8 cellular contexts compared by ENCODE assay signal in the genomic region with DNA sequence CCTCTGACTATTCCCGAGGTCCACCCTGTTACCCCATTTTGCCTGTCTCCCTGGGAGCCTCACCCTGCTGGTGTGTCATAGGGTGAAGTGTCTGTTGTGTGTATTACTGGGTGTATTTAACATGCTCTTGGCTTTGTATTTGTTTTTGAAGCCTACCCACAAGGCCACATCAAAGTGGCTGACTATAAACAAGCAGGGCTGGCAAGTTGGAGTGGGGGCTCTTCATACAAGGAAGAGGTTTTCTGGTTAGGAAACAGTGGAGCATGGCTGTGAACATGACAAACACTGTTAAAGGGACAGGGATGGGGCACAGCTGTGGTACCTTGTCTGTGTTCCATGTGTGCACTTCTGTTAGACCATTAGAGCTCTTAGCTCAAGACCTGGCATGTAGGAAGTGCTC. TPM values are rescaled to one million over a fixed set of nuclear protein-coding genes. Genes with fewer than 3 reads are reported as not detected.
DNase-seq lines count a peak whose midpoint lies in the region; ATAC-seq and TF ChIP-seq lines count a peak whose summit lies in the region.

No MANE protein-coding gene starts in this region.

- H3K36me3 ChIP-seq in left ventricle myocardium inferior, result peaks cover 2% of the 10 kb centered on the region

- peaks cover 97% of the 10 kb centered on the region for H3K4me1 ChIP-seq in left ventricle myocardium inferior

- H3K4me3 Mint-ChIP-seq in immature natural killer cell, result peak overlapping the region; percentile 40 to 76 (median 69)

- no peaks in the 10 kb centered on the region for H3K36me3 Mint-ChIP-seq in immature natural killer cell

- H3K27me3 Mint-ChIP-seq in immature natural killer cell (ENCODE audit: low read depth in 3 of 3), result peaks cover 4 to 8% (median 4%) of the 10 kb centered on the region in 3 donors

- DNase-seq in EH (ENCODE audit: low read depth) (peak; percentile 43), immature natural killer cell (peak; percentile 40 to 56 (median 46)), left ventricle myocardium inferior (no peak), erythroblast (lab: John Stamatoyannopoulos, UW) (no peak), caudate nucleus (lab: John Stamatoyannopoulos, UW) (no peak), G401 (ENCODE audit: low spot score) (no peak)
- DNase-seq in activated CD4-positive, alpha-beta T cell treated with anti-CD3 and anti-CD28 coated beads, Interleukin-2, amount 50 U/mL, for 4 hours, result peak; percentile 50 to 54

- H3K9me3 ChIP-seq in left ventricle myocardium inferior (replicated peaks), result no peaks in the 10 kb centered on the region

- TF ChIP-seq CTCF in left ventricle myocardium inferior (IDR thresholded peaks at IDR 0.05; ENCODE audit: borderline replicate concordance), result no peak

- no peaks in the 10 kb centered on the region for H3K9me3 Mint-ChIP-seq in immature natural killer cell

- intact Hi-C loops in left ventricle myocardium inferior (cut with micrococcal nuclease), result no loop called here

- H3K4me1 Mint-ChIP-seq in immature natural killer cell, result peaks cover 89 to 90% of the 10 kb centered on the region in 2 donors

- TF ChIP-seq POLR2A in erythroblast (IDR thresholded peaks at IDR 0.05; ENCODE audit: low read length), result no peak

- no peak overlapping the region for H3K4me3 ChIP-seq in left ventricle myocardium inferior

- H3K27ac ChIP-seq in left ventricle myocardium inferior (replicated peaks) (no peak overlapping the region), caudate nucleus (ENCODE audit: low read depth, low read length) (no peak overlapping the region)

- in situ Hi-C loops in G401 (cut with HindIII; ENCODE audit: low sequenced_read_pairs), result no loop called here

- peak; percentile 21 for ATAC-seq in HG03139 (IDR thresholded peaks at IDR 0.05; ENCODE audit: unreplicated experiment)

- no peaks in the 10 kb centered on the region for H3K27me3 ChIP-seq in left ventricle myocardium inferior (ENCODE audit: low read depth)

- H3K27ac Mint-ChIP-seq in immature natural killer cell, result peak overlapping the region; percentile 77 to 94 (median 90)

RNA-seq across cellular contexts. Expression of a gene that starts 26.3 kb away (rescaled TPM):
- polyA plus RNA-seq in immature natural killer cell, result 1 to 10 TPM; 3.2 to 4.9 (median 3.8) TPM
- total RNA-seq in left ventricle myocardium inferior, result 46.0 TPM
- total RNA-seq in G401 (2014; rRNA removed; shearing (Covaris generic)), result 9.6 and 14.2 TPM in 2 replicates

Comparison
In these comparisons a context has a peak if more than half of its experiments do, and no peak if none do; other contexts are left out.
1. DNase-seq: peak in EH (single experiment), activated CD4-positive, alpha-beta T cell treated with anti-CD3 and anti-CD28 coated beads, Interleukin-2, amount 50 U/mL, for 4 hours (2 of 2) and immature natural killer cell (3 of 3); none in left ventricle myocardium inferior (single experiment), erythroblast (0 of 2), caudate nucleus (0 of 61) and G401 (single experiment).